ENCODE assay signal across 8 cellular contexts in the genomic region with DNA sequence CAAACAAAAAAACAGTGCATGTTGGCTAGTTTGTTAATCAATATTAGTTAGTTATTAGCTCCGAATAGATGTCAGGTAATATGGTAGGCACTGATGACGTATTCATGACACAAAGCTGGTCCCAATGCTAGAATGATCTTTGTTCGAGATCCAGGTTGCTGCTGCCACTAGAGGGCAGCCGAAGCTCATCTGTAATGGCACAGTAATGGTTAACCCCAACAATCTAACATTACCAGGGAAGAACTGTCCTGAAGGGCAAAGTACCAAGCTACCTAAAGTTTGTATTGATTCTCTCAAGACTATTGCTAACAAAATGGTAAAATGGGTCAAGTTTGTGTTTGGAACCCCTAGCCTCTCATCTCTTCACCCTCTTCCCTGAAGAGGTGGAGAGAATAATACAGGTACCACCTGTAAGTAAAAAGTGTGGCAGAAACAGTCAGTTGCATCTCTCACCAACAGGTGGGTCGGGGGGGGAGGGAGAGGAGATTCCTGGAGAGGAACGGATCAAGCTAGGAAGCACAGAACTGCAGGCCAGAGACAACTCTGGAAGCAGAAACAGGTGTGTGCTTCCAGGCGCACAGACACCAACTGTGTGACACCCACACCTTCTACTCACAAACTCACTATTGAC. TPM values are rescaled to one million over a fixed set of nuclear protein-coding genes. Genes with fewer than 3 reads are reported as not detected.
A peak's percentile ranks its signal among the peaks of the same experiment; 100 is the strongest.
DNase-seq lines count a peak whose midpoint lies in the region; ATAC-seq, FAIRE-seq and TF ChIP-seq lines count a peak whose summit lies in the region.
"Not testable (repeated sequence)": the region's sequence is repeated elsewhere in the genome, so short reads cannot be mapped to it uniquely, and the experiment has no call there.

No MANE protein-coding gene starts in this region.

- H3K27me3 ChIP-seq in MM.1S (replicated peaks; ENCODE audit: insufficient read depth, low read length); fibroblast of lung (ENCODE audit: control insufficient read depth, insufficient read depth, low read length); mesendoderm (ENCODE audit: insufficient read depth, low read length, poor library complexity): not testable (repeated sequence)

- not testable (repeated sequence) for H3K4me2 ChIP-seq in MM.1S (ENCODE audit: low read depth, low read length); fibroblast of lung (ENCODE audit: extremely low read depth, insufficient read depth, low read length); mesendoderm (ENCODE audit: low read length)

- not testable (repeated sequence) for H3K79me1 ChIP-seq in mesendoderm (ENCODE audit: low read length)

- WGBS in mesendoderm (ENCODE audit: extremely low coverage, insufficient coverage, low lambda C conversion rate) = no CpG with 5 or more reads among the region's 7 CpGs

- not testable (repeated sequence) for H4K5ac ChIP-seq in mesendoderm (ENCODE audit: low read length)

- not testable (repeated sequence) for H2BK120ac ChIP-seq in mesendoderm (ENCODE audit: low read depth, low read length)

- not testable (repeated sequence) for H3K56ac ChIP-seq in mesendoderm (ENCODE audit: low read length)

- peak; percentile 39 for TF ChIP-seq CTCF in MM.1S (IDR thresholded peaks at IDR 0.05; ENCODE audit: low read length)
- peak; percentile 24 to 32 for TF ChIP-seq CTCF in fibroblast of lung (conservative IDR thresholded peaks at IDR 0.05 in 1 of 2, IDR thresholded peaks at IDR 0.05 in 1 of 2; ENCODE audit: low read depth in 1 of 2, low read length in 2 of 2)
- TF ChIP-seq CTCF in type B pancreatic cell (conservative IDR thresholded peaks at IDR 0.05) = peak; percentile 73

- H2BK5ac ChIP-seq in mesendoderm (ENCODE audit: low read length) = not testable (repeated sequence)

- not testable (repeated sequence) for H3K4ac ChIP-seq in mesendoderm (ENCODE audit: low read depth, low read length)

- not testable (repeated sequence) for H3K79me2 ChIP-seq in MM.1S (ENCODE audit: low read length); fibroblast of lung (ENCODE audit: control insufficient read depth, insufficient read depth, low read length); mesendoderm (ENCODE audit: control insufficient read depth, insufficient read depth, low read length)

- not testable (repeated sequence) for H2AK5ac ChIP-seq in mesendoderm (ENCODE audit: low read length)

- H3K9me3 Mint-ChIP-seq in activated T-cell treated with anti-CD3 and anti-CD28 coated beads, Interleukin-2, amount 50 U/mL, for 72 hours; type B pancreatic cell: not testable (repeated sequence)

- H2AFZ ChIP-seq in MM.1S (ENCODE audit: low read length); fibroblast of lung (ENCODE audit: low read length): not testable (repeated sequence)

- ATAC-seq in GM21381 (IDR thresholded peaks at IDR 0.05; ENCODE audit: unreplicated experiment) (peak; percentile 88), HG02970 (IDR thresholded peaks at IDR 0.05; ENCODE audit: low FRiP score, unreplicated experiment) (peak; percentile 64)
- peak; percentile 84 to 94 for ATAC-seq in activated T-cell treated with anti-CD3 and anti-CD28 coated beads, Interleukin-2, amount 50 U/mL, for 72 hours (replicated peaks in 1 of 2)

- TF ChIP-seq POLR2A in GM12891 (IDR thresholded peaks at IDR 0.05; ENCODE audit: low read depth, low read length) = not testable (repeated sequence)

- not testable (repeated sequence) for H3K4me3 ChIP-seq in MM.1S (ENCODE audit: low read length); fibroblast of lung (replicated peaks in 1 of 4; ENCODE audit: control extremely low read depth in 1 of 4, insufficient read depth in 1 of 4, low read depth in 3 of 4, low read length in 4 of 4); mesendoderm (ENCODE audit: low read length)

- not testable (repeated sequence) for H3K4me1 ChIP-seq in MM.1S (ENCODE audit: low read length); fibroblast of lung (ENCODE audit: control insufficient read depth, extremely low read depth, insufficient read depth, low read length); mesendoderm (ENCODE audit: control insufficient read depth, low read depth, low read length)

- H3K9me2 ChIP-seq in MM.1S (replicated peaks; ENCODE audit: insufficient read depth, low read length) = not testable (repeated sequence)

- H3K36me3 Mint-ChIP-seq in activated T-cell treated with anti-CD3 and anti-CD28 coated beads, Interleukin-2, amount 50 U/mL, for 72 hours (ENCODE audit: insufficient read depth in 2 of 2); type B pancreatic cell: not testable (repeated sequence)

- not testable (repeated sequence) for H3K9ac ChIP-seq in MM.1S (ENCODE audit: low read length); fibroblast of lung (ENCODE audit: insufficient read depth, low read length); mesendoderm (ENCODE audit: low read length)

- not testable (repeated sequence) for H3K27ac Mint-ChIP-seq in activated T-cell treated with anti-CD3 and anti-CD28 coated beads, Interleukin-2, amount 50 U/mL, for 72 hours; type B pancreatic cell

- not testable (repeated sequence) for H3F3A ChIP-seq in MM.1S (ENCODE audit: insufficient read depth, low read length)

- H3K27me3 Mint-ChIP-seq in activated T-cell treated with anti-CD3 and anti-CD28 coated beads, Interleukin-2, amount 50 U/mL, for 72 hours (ENCODE audit: low read depth); type B pancreatic cell: not testable (repeated sequence)

- H3K27ac ChIP-seq in MM.1S (ENCODE audit: low read length); fibroblast of lung (ENCODE audit: insufficient read depth, low read length); mesendoderm (ENCODE audit: low read depth, low read length): not testable (repeated sequence)

- FAIRE-seq in GM12891 (lab: Jason Lieb, UNC) = peak; percentile 60

- not testable (repeated sequence) for H2BK15ac ChIP-seq in mesendoderm (replicated peaks; ENCODE audit: low read depth)

- not testable (repeated sequence) for H4K20me1 ChIP-seq in MM.1S (ENCODE audit: insufficient read depth, low read length); fibroblast of lung (ENCODE audit: control insufficient read depth, extremely low read depth, insufficient read depth, low read length)

- H3K18ac ChIP-seq in mesendoderm (ENCODE audit: low read length) = not testable (repeated sequence)

- not testable (repeated sequence) for H3K9me3 ChIP-seq in MM.1S (replicated peaks; ENCODE audit: insufficient read depth, low read length); fibroblast of lung (ENCODE audit: control insufficient read depth, insufficient read depth, low read depth, low read length)

- H3K4me3 Mint-ChIP-seq in activated T-cell treated with anti-CD3 and anti-CD28 coated beads, Interleukin-2, amount 50 U/mL, for 72 hours; type B pancreatic cell: not testable (repeated sequence)

- not testable (repeated sequence) for H4K8ac ChIP-seq in mesendoderm (ENCODE audit: low read depth, low read length)

- not testable (repeated sequence) for H3K23ac ChIP-seq in mesendoderm (ENCODE audit: low read length)

- H3K36me3 ChIP-seq in MM.1S (replicated peaks; ENCODE audit: insufficient read depth, low read length); fibroblast of lung (ENCODE audit: control insufficient read depth, insufficient read depth, low read length); mesendoderm (ENCODE audit: control insufficient read depth, insufficient read depth, low read length): not testable (repeated sequence)

- not testable (repeated sequence) for DNase-seq in GM12891 (ENCODE audit: insufficient read length, low spot score); MM.1S; activated T-cell treated with anti-CD3 and anti-CD28 coated beads, Interleukin-2, amount 50 U/mL, for 72 hours; type B pancreatic cell (ENCODE audit: extremely low spot score, unreplicated experiment)
- peak in 1 of 2 donors; percentile 6 for DNase-seq in fibroblast of lung (ENCODE audit: low read depth in 2 of 2)
- DNase-seq in mesendoderm = peak; percentile 16

- not testable (repeated sequence) for H3K4me1 Mint-ChIP-seq in activated T-cell treated with anti-CD3 and anti-CD28 coated beads, Interleukin-2, amount 50 U/mL, for 72 hours (ENCODE audit: low read depth); type B pancreatic cell (ENCODE audit: unreplicated experiment)

RNA-seq across cellular contexts. Expression of a gene that starts 10.1 kb away (rescaled TPM):
- polyA plus RNA-seq in GM12891 (2012; ENCODE audit: low read depth, missing spikeins) = 6.7 TPM
- 10 to 100 TPM; 11.0 to 14.5 TPM for total RNA-seq in activated T-cell treated with anti-CD3 and anti-CD28 coated beads, Interleukin-2, amount 50 U/mL, for 72 hours
- total RNA-seq in fibroblast of lung = 1.3 and 1.5 TPM in 2 replicates
- polyA plus RNA-seq in fibroblast of lung = 10.4 and 13.6 TPM in 2 replicates
- polyA plus RNA-seq in fibroblast of lung (2012) = 22.3 and 32.4 TPM in 2 replicates
- polyA minus RNA-seq in fibroblast of lung (ENCODE audit: low replicate concordance) = 58.2 and 68.3 TPM in 2 replicates
- 3.9 TPM for polyA plus RNA-seq in mesendoderm (2013, experiment 1 of 2)
- polyA plus RNA-seq in mesendoderm (2013, experiment 2 of 2) = 3.7 TPM
- 8.9 and 10.5 TPM in 2 replicates for total RNA-seq in type B pancreatic cell (ENCODE audit: low replicate concordance)
